Comparison of ENCODE assay signal across 14 cellular contexts in genomic region chr20:34084227-34084923, GRCh38. TPM values are rescaled to one million over a fixed set of nuclear protein-coding genes. Genes with fewer than 3 reads are reported as not detected.
DNase-seq lines count a peak whose midpoint lies in the region; ATAC-seq, FAIRE-seq and TF ChIP-seq lines count a peak whose summit lies in the region.
"Had no signal": no experiment of that assay in that cellular context is flagged by ENCODE, and none has a peak within 500 bp of the region (broad histone marks: within the 10 kb centered on the region; RNA-seq: fewer than 3 reads in every experiment).

No MANE protein-coding gene starts in this region.

- no peaks in the 10 kb centered on the region for H3K4me1 Mint-ChIP-seq in activated naive CD4-positive, alpha-beta T cell treated with anti-CD3 and anti-CD28 coated beads for 36 hours (ENCODE audit: low read depth)
- H3K4me1 Mint-ChIP-seq in activated naive CD8-positive, alpha-beta T cell treated with anti-CD3 and anti-CD28 coated beads for 36 hours, result peaks cover 9% of the 10 kb centered on the region
- no peaks in the 10 kb centered on the region for H3K4me1 Mint-ChIP-seq in activated CD4-positive, alpha-beta T cell treated with anti-CD3 and anti-CD28 coated beads for 36 hours

- H3K36me3 ChIP-seq in HEK293 (ENCODE audit: control insufficient read depth in 2 of 2, insufficient read depth in 1 of 2, low read length in 2 of 2) (peaks cover 0 to 68% of the 10 kb centered on the region in 2 experiments), sigmoid colon (peaks cover 6 to 75% (median 21%) of the 10 kb centered on the region in 4 donors)

- no peak for FAIRE-seq in GM12892 (lab: Jason Lieb, UNC)

- H3K27me3 ChIP-seq in sigmoid colon, result no peaks in the 10 kb centered on the region

- no peaks in the 10 kb centered on the region for H3K27me3 Mint-ChIP-seq in activated naive CD4-positive, alpha-beta T cell treated with anti-CD3 and anti-CD28 coated beads for 36 hours (ENCODE audit: low read depth)
- no peaks in the 10 kb centered on the region for H3K27me3 Mint-ChIP-seq in activated naive CD8-positive, alpha-beta T cell treated with anti-CD3 and anti-CD28 coated beads for 36 hours
- H3K27me3 Mint-ChIP-seq in activated CD4-positive, alpha-beta T cell treated with anti-CD3 and anti-CD28 coated beads for 36 hours, result no peaks in the 10 kb centered on the region

- ATAC-seq in activated CD4-positive, alpha-beta T cell treated with anti-CD3 and anti-CD28 coated beads for 36 hours, result no peak
- ATAC-seq: PC-3 had no signal

- CTCF ChIA-PET in activated naive CD4-positive, alpha-beta T cell treated with anti-CD3 and anti-CD28 coated beads for 36 hours (lab: Charles Lee), result interaction anchor here (0.7 kb wide), 1 partner anchor 144 kb away, joined by 3 read pairs; no protein-coding TSS in a partner anchor
- CTCF ChIA-PET in HEK293 (lab: Yijun Ruan, JAX), result interaction anchor here (0.7 kb wide), 1 partner anchor 151 kb away, joined by 3 read pairs; no protein-coding TSS in a partner anchor
- CTCF ChIA-PET in activated CD4-positive, alpha-beta T cell treated with anti-CD3 and anti-CD28 coated beads for 36 hours (lab: Charles Lee), result no interaction called here

- no peak for DNase-seq in activated naive CD4-positive, alpha-beta T cell treated with anti-CD3 and anti-CD28 coated beads for 36 hours
- no peak for DNase-seq in activated naive CD4-positive, alpha-beta T cell treated with anti-CD3 and anti-CD28 coated beads, Interleukin-2, amount 50 U/mL, for 16 hours
- DNase-seq in activated naive CD8-positive, alpha-beta T cell treated with anti-CD3 and anti-CD28 coated beads for 36 hours, result no peak
- peak; percentile 38 for DNase-seq in sigmoid colon
- DNase-seq in activated CD4-positive, alpha-beta T cell treated with anti-CD3 and anti-CD28 coated beads for 36 hours, result no peak
- no peak for DNase-seq in GM12892 (ENCODE audit: insufficient read length)
- no peak for DNase-seq in D341Med (ENCODE audit: low spot score)
- DNase-seq: activated T-cell treated with anti-CD3 and anti-CD28 coated beads, Interleukin-2, amount 50 U/mL, for 48 hours; GOT3; NCI-H187; PC-3; stimulated activated CD4-positive, alpha-beta T cell treated with anti-CD3 and anti-CD28 coated beads, Interleukin-12 subunit alpha, Interleukin-12 subunit beta, amount 100 ng/mL, for 4 hours; T-helper 9 cell had no signal

- no peak overlapping the region for H3K4me3 Mint-ChIP-seq in activated naive CD4-positive, alpha-beta T cell treated with anti-CD3 and anti-CD28 coated beads for 36 hours
- no peak overlapping the region for H3K4me3 Mint-ChIP-seq in activated naive CD8-positive, alpha-beta T cell treated with anti-CD3 and anti-CD28 coated beads for 36 hours
- H3K4me3 Mint-ChIP-seq in activated CD4-positive, alpha-beta T cell treated with anti-CD3 and anti-CD28 coated beads for 36 hours, result no peak overlapping the region

- peaks cover 31% of the 10 kb centered on the region for H3K36me3 Mint-ChIP-seq in activated naive CD4-positive, alpha-beta T cell treated with anti-CD3 and anti-CD28 coated beads for 36 hours (ENCODE audit: low read depth)
- peaks cover 42% of the 10 kb centered on the region for H3K36me3 Mint-ChIP-seq in activated naive CD8-positive, alpha-beta T cell treated with anti-CD3 and anti-CD28 coated beads for 36 hours
- peaks cover 50% of the 10 kb centered on the region for H3K36me3 Mint-ChIP-seq in activated CD4-positive, alpha-beta T cell treated with anti-CD3 and anti-CD28 coated beads for 36 hours (ENCODE audit: low read depth)

- TF ChIP-seq CTCF in HEK293 (tag by site-specific recombination; IDR thresholded peaks at IDR 0.05), result no peak
- no peak for TF ChIP-seq CTCF in sigmoid colon (IDR thresholded peaks at IDR 0.05)

- H3K27ac ChIP-seq in HEK293 (ENCODE audit: extremely low read depth, low read depth, low read length) (no peak overlapping the region), sigmoid colon (peak overlapping the region in 2 of 4 donors; percentile 64 to 70)

- POLR2A ChIA-PET in HEK293 (lab: Yijun Ruan, JAX), result no interaction called here
- POLR2A ChIA-PET in activated CD4-positive, alpha-beta T cell treated with anti-CD3 and anti-CD28 coated beads for 36 hours (lab: Charles Lee), result no interaction called here

- intact Hi-C loops in activated naive CD4-positive, alpha-beta T cell treated with anti-CD3 and anti-CD28 coated beads for 36 hours (cut with micrococcal nuclease), result no loop called here
- intact Hi-C loops in sigmoid colon (cut with DNase I), result loop anchor here (5.0 kb wide), 1 partner anchor 43 kb away; no protein-coding TSS in a partner anchor
- intact Hi-C loops in activated CD4-positive, alpha-beta T cell treated with anti-CD3 and anti-CD28 coated beads for 36 hours (cut with DNase I, micrococcal nuclease), result loop anchor here in 1 of 2 experiments (5.0 kb wide), 1 partner anchor 43 kb away; no protein-coding TSS in a partner anchor

- H3K4me1 ChIP-seq in HEK293 (ENCODE audit: control insufficient read depth, insufficient read depth, low read length), result peaks cover 3% of the 10 kb centered on the region; the same call in 1 of the 2 replicates
- H3K4me1 ChIP-seq in sigmoid colon, result peaks cover 0 to 20% (median 14%) of the 10 kb centered on the region in 4 donors

- TF ChIP-seq POLR2A in sigmoid colon (IDR thresholded peaks at IDR 0.05), result no peak
- no peak; the same call in 1 of the 2 replicates for TF ChIP-seq POLR2A in GM12892 (IDR thresholded peaks at IDR 0.05; ENCODE audit: low read depth, low read length)

- no peak for TF ChIP-seq EP300 in sigmoid colon (IDR thresholded peaks at IDR 0.05)

- no peak overlapping the region for H3K4me3 ChIP-seq in HEK293 (ENCODE audit: low read depth, low read length)
- no peak overlapping the region for H3K4me3 ChIP-seq in sigmoid colon

- H3K9me3 ChIP-seq in HEK293 (ENCODE audit: control insufficient read depth, insufficient read depth, low read depth, low read length) (no peaks in the 10 kb centered on the region), sigmoid colon (no peaks in the 10 kb centered on the region)

- no peaks in the 10 kb centered on the region for H3K9me3 Mint-ChIP-seq in activated naive CD4-positive, alpha-beta T cell treated with anti-CD3 and anti-CD28 coated beads for 36 hours
- H3K9me3 Mint-ChIP-seq in activated naive CD8-positive, alpha-beta T cell treated with anti-CD3 and anti-CD28 coated beads for 36 hours, result no peaks in the 10 kb centered on the region
- H3K9me3 Mint-ChIP-seq in activated CD4-positive, alpha-beta T cell treated with anti-CD3 and anti-CD28 coated beads for 36 hours (ENCODE audit: low read depth), result no peaks in the 10 kb centered on the region

- H3K27ac Mint-ChIP-seq in activated naive CD4-positive, alpha-beta T cell treated with anti-CD3 and anti-CD28 coated beads for 36 hours, result peak overlapping the region; percentile 62
- H3K27ac Mint-ChIP-seq in activated naive CD8-positive, alpha-beta T cell treated with anti-CD3 and anti-CD28 coated beads for 36 hours, result peak overlapping the region; percentile 72
- no peak overlapping the region for H3K27ac Mint-ChIP-seq in activated CD4-positive, alpha-beta T cell treated with anti-CD3 and anti-CD28 coated beads for 36 hours

- WGBS in sigmoid colon, 2 donors, result 91 to 94% methylated on average over 9 of the region's 9 CpGs

TF ChIP-seq in HEK293, 187 proteins besides CTCF, POLR2A, EP300 and RAD21 (continues in another document):
- peak; percentile 65 for TF ChIP-seq ZIC2 (tag by site-specific recombination; IDR thresholded peaks at IDR 0.05)
- peak; percentile 37; the same call in 1 of the 2 replicates for TF ChIP-seq ZNF513 (tag by site-specific recombination; IDR thresholded peaks at IDR 0.05)
- no peak for TF ChIP-seq ZNF26 (tag by site-specific recombination; IDR thresholded peaks at IDR 0.05)
- 0 out of 2 replicates have a peak, but pooled peaks have one; percentile 7 for TF ChIP-seq SP7 (tag by site-specific recombination; IDR thresholded peaks at IDR 0.05)
- TF ChIP-seq GLIS1 (tag by site-specific recombination; IDR thresholded peaks at IDR 0.05), result peak; percentile 68
- no peak for TF ChIP-seq EGR2 (tag by site-specific recombination; IDR thresholded peaks at IDR 0.05; ENCODE audit: low read depth)

RNA-seq across cellular contexts. Expression of gene EIF2S2, which starts 27.7 kb away (rescaled TPM):
- total RNA-seq in activated naive CD4-positive, alpha-beta T cell treated with anti-CD3 and anti-CD28 coated beads for 36 hours, result 100 to 1,000 TPM; 202 to 207 TPM
- total RNA-seq in activated naive CD8-positive, alpha-beta T cell treated with anti-CD3 and anti-CD28 coated beads for 36 hours, result 100 to 1,000 TPM; 177 to 179 TPM
- total RNA-seq in sigmoid colon, result 10 to 100 TPM; 44.6 to 52.8 (median 47.4) TPM
- 10 to 100 TPM; 55.3 to 69.8 (median 63.3) TPM for polyA plus RNA-seq in sigmoid colon
- total RNA-seq in activated CD4-positive, alpha-beta T cell treated with anti-CD3 and anti-CD28 coated beads for 36 hours, result 100 to 1,000 TPM; 179 to 187 TPM
- 91.7 TPM for polyA plus RNA-seq in GM12892 (2012; ENCODE audit: missing spikeins)
